Comparison of ENCODE assay signal across 17 cellular contexts in the genomic region with DNA sequence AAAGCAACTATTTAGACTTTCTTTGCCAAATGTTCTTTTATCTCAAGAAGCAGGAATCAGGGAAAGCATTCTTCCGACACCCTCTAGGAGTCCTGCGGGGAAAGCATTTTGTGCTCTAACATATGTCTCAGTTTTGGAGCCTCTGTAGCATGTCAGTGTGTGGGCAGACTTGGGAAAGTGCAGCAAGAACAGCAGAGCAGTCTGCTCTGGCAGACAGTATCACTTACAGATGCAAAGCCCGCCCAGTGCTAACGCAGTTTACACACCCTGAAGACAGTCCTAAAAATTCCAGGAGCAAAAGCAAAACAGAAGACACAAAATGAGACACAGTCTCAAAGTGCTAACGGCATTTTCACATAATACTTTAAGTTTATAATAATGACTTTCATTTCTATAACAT.
DNase-seq lines count a peak whose midpoint lies in the region; ATAC-seq and TF ChIP-seq lines count a peak whose summit lies in the region.
"Had no signal": no experiment of that assay in that cellular context is flagged by ENCODE, and none has a peak within 500 bp of the region (broad histone marks: within the 10 kb centered on the region; RNA-seq: fewer than 3 reads in every experiment).

No MANE protein-coding gene starts in this region.

- no peaks in the 10 kb centered on the region for H3K9me3 Mint-ChIP-seq in activated T-cell treated with anti-CD3 and anti-CD28 coated beads, Interleukin-2, amount 50 U/mL, for 24 hours
- H3K9me3 Mint-ChIP-seq in activated T-cell treated with anti-CD3 and anti-CD28 coated beads, Interleukin-2, amount 50 U/mL, for 4 hours: no peaks in the 10 kb centered on the region
- H3K9me3 Mint-ChIP-seq: memory B cell had no signal

- peak overlapping the region; percentile 45 for H3K4me3 Mint-ChIP-seq in activated T-cell treated with anti-CD3 and anti-CD28 coated beads, Interleukin-2, amount 50 U/mL, for 24 hours
- H3K4me3 Mint-ChIP-seq in activated T-cell treated with anti-CD3 and anti-CD28 coated beads, Interleukin-2, amount 50 U/mL, for 4 hours: no peak overlapping the region
- H3K4me3 Mint-ChIP-seq: memory B cell had no signal

- no peaks in the 10 kb centered on the region for H3K4me1 ChIP-seq in left lung
- H3K4me1 ChIP-seq: psoas muscle, transverse colon had no signal

- no peak overlapping the region for H3K4me3 ChIP-seq in left lung
- H3K4me3 ChIP-seq: psoas muscle had no signal

- peak overlapping the region; percentile 34 for H3K27ac Mint-ChIP-seq in activated T-cell treated with anti-CD3 and anti-CD28 coated beads, Interleukin-2, amount 50 U/mL, for 24 hours
- H3K27ac Mint-ChIP-seq: memory B cell had no signal

- ATAC-seq in activated T-cell treated with anti-CD3 and anti-CD28 coated beads, Interleukin-2, amount 50 U/mL, for 4 hours: no peak
- ATAC-seq in left lung: peak; percentile 53
- ATAC-seq: psoas muscle had no signal

- peaks cover 43% of the 10 kb centered on the region for H3K4me1 Mint-ChIP-seq in activated T-cell treated with anti-CD3 and anti-CD28 coated beads, Interleukin-2, amount 50 U/mL, for 24 hours (ENCODE audit: low read depth)
- H3K4me1 Mint-ChIP-seq in activated T-cell treated with anti-CD3 and anti-CD28 coated beads, Interleukin-2, amount 50 U/mL, for 4 hours (ENCODE audit: low read depth): peaks cover 37% of the 10 kb centered on the region
- H3K4me1 Mint-ChIP-seq: memory B cell had no signal

- TF ChIP-seq CTCF in left lung (IDR thresholded peaks at IDR 0.05): no peak

- H3K36me3 Mint-ChIP-seq in activated T-cell treated with anti-CD3 and anti-CD28 coated beads, Interleukin-2, amount 50 U/mL, for 24 hours (ENCODE audit: low read depth): peaks cover 14% of the 10 kb centered on the region
- H3K36me3 Mint-ChIP-seq in activated T-cell treated with anti-CD3 and anti-CD28 coated beads, Interleukin-2, amount 50 U/mL, for 4 hours (ENCODE audit: insufficient read depth): peaks cover 12% of the 10 kb centered on the region

- no peaks in the 10 kb centered on the region for H3K36me3 ChIP-seq in left lung
- H3K36me3 ChIP-seq: transverse colon had no signal

- intact Hi-C loops in left lung (cut with DNase I): no loop called here

- no peak for DNase-seq in activated T-cell treated with anti-CD3 and anti-CD28 coated beads, Interleukin-2, amount 50 U/mL, for 24 hours
- DNase-seq in activated T-cell treated with anti-CD3 and anti-CD28 coated beads, Interleukin-2, amount 50 U/mL, for 4 hours: no peak
- DNase-seq in cerebellar cortex (ENCODE audit: low spot score) (peak; percentile 11), left lung (no peak), superior temporal gyrus (ENCODE audit: extremely low spot score) (peak; percentile 69), OCI-M2 (lab: John Stamatoyannopoulos, UW; ENCODE audit: unreplicated experiment) (no peak), dermis blood vessel endothelial cell (no peak), iPS-NIHi11 (ENCODE audit: low spot score) (no peak)
- DNase-seq: ACHN; activated CD4-positive, alpha-beta T cell treated with anti-CD3 and anti-CD28 coated beads for 1 hour; activated naive CD4-positive, alpha-beta T cell; DMS79 treated with DMSO at 0.1 percent for 48 hours; KG1; NCI-H2081; psoas muscle; transverse colon had no signal

- no peaks in the 10 kb centered on the region for H3K9me3 ChIP-seq in left lung
- H3K9me3 ChIP-seq: psoas muscle, transverse colon had no signal

- no peak overlapping the region for H3K27ac ChIP-seq in left lung
- H3K27ac ChIP-seq: psoas muscle had no signal

- no peaks in the 10 kb centered on the region for H3K27me3 Mint-ChIP-seq in activated T-cell treated with anti-CD3 and anti-CD28 coated beads, Interleukin-2, amount 50 U/mL, for 24 hours
- H3K27me3 Mint-ChIP-seq in activated T-cell treated with anti-CD3 and anti-CD28 coated beads, Interleukin-2, amount 50 U/mL, for 4 hours (ENCODE audit: low read depth): no peaks in the 10 kb centered on the region
- H3K27me3 Mint-ChIP-seq: memory B cell had no signal

- H3K27me3 ChIP-seq in left lung: no peaks in the 10 kb centered on the region
- H3K27me3 ChIP-seq: transverse colon had no signal

Comparison
In these comparisons a context has a peak if more than half of its experiments do, and no peak if none do; other contexts are left out.
1. DNase-seq: peak in cerebellar cortex (single experiment) and superior temporal gyrus (single experiment); none in activated T-cell treated with anti-CD3 and anti-CD28 coated beads, Interleukin-2, amount 50 U/mL, for 24 hours (single experiment), activated T-cell treated with anti-CD3 and anti-CD28 coated beads, Interleukin-2, amount 50 U/mL, for 4 hours (single experiment), left lung (0 of 2), OCI-M2 (single experiment), dermis blood vessel endothelial cell (single experiment) and iPS-NIHi11 (single experiment).